In the genomic region with DNA sequence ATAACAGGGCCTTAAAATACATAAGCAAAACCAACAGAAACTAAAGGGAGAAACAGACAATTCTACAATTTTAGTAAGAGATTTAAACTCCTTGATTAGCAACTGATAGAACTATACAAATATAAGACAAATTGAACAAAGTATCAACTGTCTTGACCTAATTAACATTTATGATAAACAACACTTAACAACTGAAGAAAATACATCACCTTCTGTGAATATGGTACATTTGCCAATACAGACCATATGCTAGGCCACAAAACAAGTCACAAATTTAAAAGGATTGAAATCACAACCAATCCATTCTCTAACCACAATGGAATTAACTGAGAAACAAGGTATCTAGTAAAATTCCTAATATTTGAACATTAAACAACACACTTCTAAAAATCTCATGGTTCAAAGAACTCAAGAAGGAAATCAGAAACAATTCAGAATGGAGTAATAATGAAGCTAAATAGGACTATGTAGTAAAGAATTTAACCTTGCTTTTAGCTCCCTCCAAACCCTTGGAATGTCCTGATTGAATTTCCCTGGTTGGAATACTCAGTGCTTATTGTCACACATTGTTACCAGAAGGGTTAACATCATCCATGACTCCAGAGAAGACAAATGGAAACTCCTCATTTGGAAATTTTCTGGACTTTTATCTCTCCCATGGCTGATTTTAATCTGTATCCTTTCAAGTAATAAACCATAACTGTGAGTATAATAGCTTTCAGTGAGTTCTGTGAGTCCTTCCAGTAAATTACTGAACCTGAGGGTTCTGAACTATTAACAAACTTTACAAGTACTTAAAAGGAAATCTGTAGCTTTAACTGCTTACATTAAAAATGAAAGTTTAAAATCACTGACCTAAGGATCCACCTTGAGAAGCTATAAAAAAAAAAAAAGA, we compare ENCODE assay signal across 1 cellular context.
TF ChIP-seq lines count a peak whose summit lies in the region.

No MANE protein-coding gene starts in this region.

TF ChIP-seq in endothelial cell of umbilical vein, 7 proteins besides CTCF, POLR2A, EP300 and RAD21:
- TF ChIP-seq GATA2 (IDR thresholded peaks at IDR 0.05; ENCODE audit: insufficient read depth, insufficient read length, low read depth, low read length) (no peak), FOS (IDR thresholded peaks at IDR 0.05; ENCODE audit: borderline replicate concordance, insufficient read depth, low read length) (no peak), MYC (IDR thresholded peaks at IDR 0.05; ENCODE audit: low read depth, low read length) (no peak), POLR2AphosphoS5 (IDR thresholded peaks at IDR 0.05; ENCODE audit: insufficient read depth, low read depth, low read length) (no peak)
- TF ChIP-seq, protein P1, sequence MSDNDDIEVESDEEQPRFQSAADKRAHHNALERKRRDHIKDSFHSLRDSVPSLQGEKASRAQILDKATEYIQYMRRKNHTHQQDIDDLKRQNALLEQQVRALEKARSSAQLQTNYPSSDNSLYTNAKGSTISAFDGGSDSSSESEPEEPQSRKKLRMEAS (IDR thresholded peaks at IDR 0.05; ENCODE audit: insufficient read depth, insufficient read length) = no peak
